ENCODE assay signal across 21 cellular contexts in genomic region chr5:16593630-16594029, GRCh38. TPM values are rescaled to one million over a fixed set of nuclear protein-coding genes. Genes with fewer than 3 reads are reported as not detected.
A peak's percentile ranks its signal among the peaks of the same experiment; 100 is the strongest.
DNase-seq lines count a peak whose midpoint lies in the region; ATAC-seq and TF ChIP-seq lines count a peak whose summit lies in the region.
"Had no signal": no experiment of that assay in that cellular context is flagged by ENCODE, and none has a peak within 500 bp of the region (broad histone marks: within the 10 kb centered on the region; RNA-seq: fewer than 3 reads in every experiment).

No MANE protein-coding gene starts in this region.

- H3K4me3 Mint-ChIP-seq in activated CD4-positive, alpha-beta T cell treated with anti-CD3 and anti-CD28 coated beads for 36 hours, result no peak overlapping the region
- H3K4me3 Mint-ChIP-seq: GM23338; T-helper 2 cell treated with Interferon-gamma antibody and Interleukin-4, amounts not matched to agents 5 μg/mL and 100 μg/mL, for 36 hours had no signal

- 75 to 87% (median 79%) methylated on average over 3 of the region's 3 CpGs for WGBS in psoas muscle, 3 donors

- H3K27me3 Mint-ChIP-seq in activated CD4-positive, alpha-beta T cell treated with anti-CD3 and anti-CD28 coated beads for 36 hours, result no peaks in the 10 kb centered on the region

- peaks cover 38% of the 10 kb centered on the region for H3K36me3 Mint-ChIP-seq in activated CD4-positive, alpha-beta T cell treated with anti-CD3 and anti-CD28 coated beads for 36 hours (ENCODE audit: low read depth)

- H3K27ac ChIP-seq in dorsolateral prefrontal cortex (peak overlapping the region in 45 of 59 donors; percentile 7 to 89 (median 67)), psoas muscle (no peak overlapping the region), A673 (ENCODE audit: low read depth, low read length, poor library complexity, severe bottlenecking) (no peak overlapping the region)
- H3K27ac ChIP-seq: A549, pancreas, SJCRH30, upper lobe of left lung had no signal

- no peak overlapping the region for H3K4me3 ChIP-seq in dorsolateral prefrontal cortex
- H3K4me3 ChIP-seq in psoas muscle, result no peak overlapping the region
- H3K4me3 ChIP-seq in A673 (ENCODE audit: low read depth, low read length, poor library complexity, severe bottlenecking), result no peak overlapping the region
- H3K4me3 ChIP-seq: A549, GM12878, GM23338, pancreas, SJCRH30, upper lobe of left lung had no signal

- peaks cover 70% of the 10 kb centered on the region for H3K4me1 Mint-ChIP-seq in activated CD4-positive, alpha-beta T cell treated with anti-CD3 and anti-CD28 coated beads for 36 hours

- no peaks in the 10 kb centered on the region for H3K9me3 Mint-ChIP-seq in activated CD4-positive, alpha-beta T cell treated with anti-CD3 and anti-CD28 coated beads for 36 hours (ENCODE audit: low read depth)
- H3K9me3 Mint-ChIP-seq: GM23338; T-helper 2 cell treated with Interferon-gamma antibody and Interleukin-4, amounts not matched to agents 5 μg/mL and 100 μg/mL, for 36 hours had no signal

- no TSS peak for BruUV-seq in A673 (replicated peaks; lab: Mats Ljungman, UMichigan)

- POLR2A ChIA-PET in activated CD4-positive, alpha-beta T cell treated with anti-CD3 and anti-CD28 coated beads for 36 hours (lab: Charles Lee), result interaction anchor here (0.7 kb wide), 1 partner anchor 34 kb away, joined by 3 read pairs; no protein-coding TSS in a partner anchor
- POLR2A ChIA-PET in A673 (lab: Charles Lee; ENCODE audit: low non-redundant PET), result interaction anchor here (0.7 kb wide), 1 partner anchor 35 kb away, joined by 4 read pairs; no protein-coding TSS in a partner anchor

- intact Hi-C loops in activated CD4-positive, alpha-beta T cell treated with anti-CD3 and anti-CD28 coated beads for 36 hours (cut with DNase I, micrococcal nuclease), result no loop called here
- intact Hi-C loops in dorsolateral prefrontal cortex (cut with DNase I) (no loop called here), psoas muscle (cut with DNase I) (no loop called here), A673 (cut with micrococcal nuclease; ENCODE audit: unreplicated experiment) (no loop called here)

- peak; percentile 76 for ATAC-seq in activated CD4-positive, alpha-beta T cell treated with anti-CD3 and anti-CD28 coated beads for 36 hours
- ATAC-seq in psoas muscle (peak; percentile 58 to 78 (median 67)), omental fat pad (ENCODE audit: low FRiP score) (no peak)
- ATAC-seq: A549, GM12878, pancreas had no signal

- H3K9me3 ChIP-seq in psoas muscle (no peaks in the 10 kb centered on the region), A673 (ENCODE audit: low read depth, low read length, poor library complexity, severe bottlenecking) (no peaks in the 10 kb centered on the region)
- H3K9me3 ChIP-seq: A549, pancreas, SJCRH30, upper lobe of left lung had no signal

- H3K27me3 ChIP-seq in dorsolateral prefrontal cortex (no peaks in the 10 kb centered on the region), psoas muscle (ENCODE audit: insufficient read depth in 3 of 3, low read length in 2 of 3) (no peaks in the 10 kb centered on the region), A673 (replicated peaks; ENCODE audit: insufficient read depth, low read depth, low read length, poor library complexity) (no peaks in the 10 kb centered on the region)
- H3K27me3 ChIP-seq: pancreas, SJCRH30, upper lobe of left lung had no signal

- peak overlapping the region; percentile 62 for H3K27ac Mint-ChIP-seq in activated CD4-positive, alpha-beta T cell treated with anti-CD3 and anti-CD28 coated beads for 36 hours
- H3K27ac Mint-ChIP-seq: GM23338; T-helper 2 cell treated with Interferon-gamma antibody and Interleukin-4, amounts not matched to agents 5 μg/mL and 100 μg/mL, for 36 hours had no signal

- peaks cover 7% of the 10 kb centered on the region for H3K4me1 ChIP-seq in psoas muscle
- no peaks in the 10 kb centered on the region for H3K4me1 ChIP-seq in A673 (ENCODE audit: insufficient read depth, low read length, poor library complexity, severe bottlenecking)
- H3K4me1 ChIP-seq: A549, SJCRH30, upper lobe of left lung had no signal

- peak; percentile 19 for DNase-seq in activated CD4-positive, alpha-beta T cell treated with anti-CD3 and anti-CD28 coated beads for 36 hours
- no peak for DNase-seq in activated CD4-positive, alpha-beta T cell treated with anti-CD3 and anti-CD28 coated beads for 1 hour
- DNase-seq in MV-4-11 (lab: John Stamatoyannopoulos, UW), result peak; percentile 57
- DNase-seq in dorsolateral prefrontal cortex, result no peak
- no peak for DNase-seq in psoas muscle
- DNase-seq in A673 (ENCODE audit: low spot score), result no peak
- no peak for DNase-seq in omental fat pad (ENCODE audit: low spot score)
- DNase-seq in epidermal melanocyte (ENCODE audit: insufficient read length, low spot score), result no peak
- DNase-seq: activated CD4-positive, CD25-positive, alpha-beta regulatory T cell treated with anti-CD3 and anti-CD28 coated beads, Interleukin-2, amount 50 U/mL, for 72 hours; central memory CD4-positive, alpha-beta T cell; effector memory CD4-positive, alpha-beta T cell; KBM-7; NCI-H1436; pancreas; SJCRH30; small intestine; upper lobe of left lung had no signal

- TF ChIP-seq CTCF in dorsolateral prefrontal cortex (IDR thresholded peaks at IDR 0.05 in 54 of 56, conservative IDR thresholded peaks at IDR 0.05 in 2 of 56; ENCODE audit: low read depth in 1 of 56, partially characterized antibody in 56 of 56) (no peak), psoas muscle (IDR thresholded peaks at IDR 0.05) (no peak), A673 (conservative IDR thresholded peaks at IDR 0.05; ENCODE audit: low read depth, low read length) (no peak), omental fat pad (IDR thresholded peaks at IDR 0.05) (no peak)

- H3K36me3 ChIP-seq in psoas muscle (ENCODE audit: insufficient read depth in 1 of 2, low read depth in 1 of 2) (no peaks in the 10 kb centered on the region), A673 (ENCODE audit: insufficient read depth, low read length, poor library complexity, severe bottlenecking) (no peaks in the 10 kb centered on the region)
- H3K36me3 ChIP-seq: pancreas, SJCRH30, upper lobe of left lung had no signal

- CTCF ChIA-PET in activated CD4-positive, alpha-beta T cell treated with anti-CD3 and anti-CD28 coated beads for 36 hours (lab: Charles Lee), result interaction anchor here (0.6 to 1.5 kb wide), 2 partner anchors 138 to 355 kb away, joined by 4 read pairs; no protein-coding TSS in a partner anchor
- CTCF ChIA-PET in A673 (lab: Charles Lee), result interaction anchor here (1.1 kb wide), 1 partner anchor 43 kb away, joined by 3 read pairs; no protein-coding TSS in a partner anchor

RNA-seq across cellular contexts. Expression of gene RETREG1, which starts 23.2 kb away (rescaled TPM):
- total RNA-seq in activated CD4-positive, alpha-beta T cell treated with anti-CD3 and anti-CD28 coated beads for 36 hours, result 10 to 100 TPM; 17.7 to 23.3 TPM
- total RNA-seq in dorsolateral prefrontal cortex, result 100 to 1,000 TPM in 14 of 120 experiments, 10 to 100 TPM in 106; 26.4 to 149 (median 81.6) TPM
- total RNA-seq in psoas muscle, result 100 to 1,000 TPM in 3 of 4 donors, 10 to 100 TPM in 1; 63.2 to 252 (median 187) TPM
- polyA plus RNA-seq in psoas muscle, result 100 to 1,000 TPM in 2 of 3 donors, 1 to 10 TPM in 1; 2.1 to 235 (median 191) TPM
- total RNA-seq in A673 (2021), result 5.1 and 5.7 TPM in 2 replicates
- 10 to 100 TPM; 22.5 to 73.3 (median 43.6) TPM for total RNA-seq in omental fat pad

Comparison
In these comparisons a context has a peak if more than half of its experiments do, and no peak if none do; other contexts are left out.
1. DNase-seq: peak in activated CD4-positive, alpha-beta T cell treated with anti-CD3 and anti-CD28 coated beads for 36 hours (single experiment) and MV-4-11 (single experiment); none in activated CD4-positive, alpha-beta T cell treated with anti-CD3 and anti-CD28 coated beads for 1 hour (single experiment), dorsolateral prefrontal cortex (0 of 10), psoas muscle (0 of 2), A673 (single experiment), omental fat pad (single experiment) and epidermal melanocyte (single experiment).
2. H3K27ac ChIP-seq: peak in dorsolateral prefrontal cortex (45 of 59); none in psoas muscle (single experiment) and A673 (single experiment).